In genomic region chr16:11155284-11155806, GRCh38 we compare ENCODE assay signal across 14 cellular contexts.
A peak's percentile ranks its signal among the peaks of the same experiment; 100 is the strongest.
DNase-seq lines count a peak whose midpoint lies in the region; ATAC-seq lines count a peak whose summit lies in the region.
"Had no signal": no experiment of that assay in that cellular context is flagged by ENCODE, and none has a peak within 500 bp of the region (broad histone marks: within the 10 kb centered on the region; RNA-seq: fewer than 3 reads in every experiment).

No MANE protein-coding gene starts in this region.

- peak overlapping the region; percentile 4 for H3K27ac Mint-ChIP-seq in activated T-cell treated with anti-CD3 and anti-CD28 coated beads, Interleukin-2, amount 50 U/mL, for 72 hours

- DNase-seq in AG08395 (ENCODE audit: low spot score) (peak; percentile 85), EL (peak; percentile 82), left cardiac atrium (no peak), NCI-H524 treated with DMSO at 0.1 percent for 48 hours (lab: John Stamatoyannopoulos, UW) (no peak), NCI-H2107 (lab: John Stamatoyannopoulos, UW) (no peak)
- peak; percentile 44 to 52 for DNase-seq in activated T-cell treated with anti-CD3 and anti-CD28 coated beads, Interleukin-2, amount 50 U/mL, for 72 hours
- DNase-seq: cerebellar nuclear complex, COR-L47, occipital lobe, thyroid gland had no signal

- no peaks in the 10 kb centered on the region for H3K27me3 Mint-ChIP-seq in activated T-cell treated with anti-CD3 and anti-CD28 coated beads, Interleukin-2, amount 50 U/mL, for 72 hours (ENCODE audit: low read depth)

- H3K36me3 Mint-ChIP-seq in activated T-cell treated with anti-CD3 and anti-CD28 coated beads, Interleukin-2, amount 50 U/mL, for 72 hours (ENCODE audit: insufficient read depth in 2 of 2): peaks cover 2 to 11% of the 10 kb centered on the region in 2 donors

- ATAC-seq in activated T-cell treated with anti-CD3 and anti-CD28 coated beads, Interleukin-2, amount 50 U/mL, for 72 hours (replicated peaks in 1 of 2): peak; percentile 99
- ATAC-seq in left cardiac atrium (peak; percentile 40), GM21381 (IDR thresholded peaks at IDR 0.05; ENCODE audit: unreplicated experiment) (no peak), HG03108 (IDR thresholded peaks at IDR 0.05; ENCODE audit: unreplicated experiment) (no peak)
- ATAC-seq: GM12878, left lung had no signal

- peak overlapping the region; percentile 28 to 31 for H3K4me3 Mint-ChIP-seq in activated T-cell treated with anti-CD3 and anti-CD28 coated beads, Interleukin-2, amount 50 U/mL, for 72 hours

- peaks cover 85% of the 10 kb centered on the region for H3K4me1 Mint-ChIP-seq in activated T-cell treated with anti-CD3 and anti-CD28 coated beads, Interleukin-2, amount 50 U/mL, for 72 hours (ENCODE audit: low read depth)

- H3K9me3 Mint-ChIP-seq in activated T-cell treated with anti-CD3 and anti-CD28 coated beads, Interleukin-2, amount 50 U/mL, for 72 hours: no peaks in the 10 kb centered on the region

- intact Hi-C loops in left cardiac atrium (cut with DNase I): no loop called here

Comparison
In these comparisons a context has a peak if more than half of its experiments do, and no peak if none do; other contexts are left out.
1. DNase-seq: peak in AG08395 (single experiment), EL (single experiment) and activated T-cell treated with anti-CD3 and anti-CD28 coated beads, Interleukin-2, amount 50 U/mL, for 72 hours (2 of 2); none in left cardiac atrium (single experiment), NCI-H524 treated with DMSO at 0.1 percent for 48 hours (single experiment) and NCI-H2107 (single experiment).
2. ATAC-seq: peak in activated T-cell treated with anti-CD3 and anti-CD28 coated beads, Interleukin-2, amount 50 U/mL, for 72 hours (2 of 2) and left cardiac atrium (2 of 2); none in GM21381 (single experiment) and HG03108 (single experiment).